In the genomic region with DNA sequence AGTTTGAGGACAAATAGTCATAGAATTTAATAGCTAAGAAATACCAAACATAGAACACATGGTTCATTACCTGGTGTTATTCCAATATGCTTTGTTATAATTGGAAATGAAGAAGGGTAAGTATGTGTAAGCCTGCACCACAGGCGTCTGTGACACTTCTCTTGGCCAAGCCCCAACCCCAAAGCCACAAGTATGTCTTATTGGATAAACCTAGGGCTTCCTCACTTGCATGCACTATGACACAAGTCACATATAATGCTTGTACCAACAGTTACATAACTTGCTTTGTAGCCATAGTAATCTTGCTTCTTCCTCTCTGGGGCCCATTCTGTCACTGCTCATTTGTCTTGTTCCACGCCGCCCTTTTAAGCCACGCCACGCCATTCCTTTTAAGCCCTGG, we compare ENCODE assay signal across 16 cellular contexts. TPM values are rescaled to one million over a fixed set of nuclear protein-coding genes. Genes with fewer than 3 reads are reported as not detected.
DNase-seq lines count a peak whose midpoint lies in the region; ATAC-seq and TF ChIP-seq lines count a peak whose summit lies in the region.
"Had no signal": no experiment of that assay in that cellular context is flagged by ENCODE, and none has a peak within 500 bp of the region (broad histone marks: within the 10 kb centered on the region; RNA-seq: fewer than 3 reads in every experiment).

No MANE protein-coding gene starts in this region.

- no peak for TF ChIP-seq POLR2A in esophagus squamous epithelium (IDR thresholded peaks at IDR 0.05)

- H3K4me1 ChIP-seq in esophagus squamous epithelium, result no peaks in the 10 kb centered on the region

- DNase-seq in AG08395 (ENCODE audit: low spot score), result peak; percentile 86
- DNase-seq in Kasumi-1 (lab: John Stamatoyannopoulos, UW), result peak; percentile 91 to 93
- DNase-seq in astrocyte of the spinal cord (ENCODE audit: low read depth, low spot score), result peak; percentile 82
- DNase-seq in kidney epithelial cell (ENCODE audit: low read depth), result peak; percentile 2
- DNase-seq in esophagus squamous epithelium (lab: John Stamatoyannopoulos, UW), result no peak
- DNase-seq in putamen (ENCODE audit: low spot score), result no peak
- no peak for DNase-seq in left colon
- DNase-seq: activated B cell treated with CpG ODN at 0.5 μM for 24 hours, dermis blood vessel endothelial cell, NCI-H1417, NCI-H748 treated with DMSO at 0.1 percent for 48 hours, nephron progenitor cell, Right ventricle myocardium superior had no signal

- H3K4me3 ChIP-seq in astrocyte of the spinal cord (ENCODE audit: low read depth, low read length) (no peak overlapping the region), kidney epithelial cell (ENCODE audit: low read depth, low read length) (no peak overlapping the region), esophagus squamous epithelium (no peak overlapping the region)

- 28 to 53% methylated on average over 5 of the region's 5 CpGs for WGBS in esophagus squamous epithelium, 2 donors

- H3K36me3 ChIP-seq in kidney epithelial cell (ENCODE audit: control insufficient read depth, insufficient read depth, low read length) (no peaks in the 10 kb centered on the region), esophagus squamous epithelium (no peaks in the 10 kb centered on the region)

- no peak for ATAC-seq in HG03520 (IDR thresholded peaks at IDR 0.05; ENCODE audit: unreplicated experiment)
- ATAC-seq in left colon, result no peak
- ATAC-seq: left lobe of liver had no signal

- H3K27me3 ChIP-seq in kidney epithelial cell (ENCODE audit: control insufficient read depth, insufficient read depth, low read length), result no peaks in the 10 kb centered on the region
- no peaks in the 10 kb centered on the region for H3K27me3 ChIP-seq in esophagus squamous epithelium

- in situ Hi-C loops in astrocyte of the spinal cord (cut with HindIII; ENCODE audit: low sequenced_read_pairs), result no loop called here

- H3K9me3 ChIP-seq in esophagus squamous epithelium, result no peaks in the 10 kb centered on the region

- H3K27ac ChIP-seq in esophagus squamous epithelium, result no peak overlapping the region

- TF ChIP-seq CTCF in astrocyte of the spinal cord (IDR thresholded peaks at IDR 0.05; ENCODE audit: low read depth, low read length) (no peak), kidney epithelial cell (IDR thresholded peaks at IDR 0.05; ENCODE audit: insufficient read depth, low read length, poor library complexity, severe bottlenecking) (no peak), esophagus squamous epithelium (IDR thresholded peaks at IDR 0.05) (no peak)

- intact Hi-C loops in esophagus squamous epithelium (cut with DNase I) (no loop called here), left colon (cut with DNase I, micrococcal nuclease) (no loop called here)

RNA-seq across cellular contexts. Expression of a gene that starts 48.2 kb away (rescaled TPM):
- total RNA-seq in kidney epithelial cell (0.04 and 0.07 TPM in 2 replicates), esophagus squamous epithelium (1 to 10 TPM in 2 of 4 donors, under 1 TPM in 2; 0.38 to 3.6 (median 1.4) TPM), left colon (1 to 10 TPM; 1.0 to 1.8 TPM)
- total RNA-seq: activated B cell treated with CpG ODN at 0.5 μM for 24 hours, dermis blood vessel endothelial cell, HT-29 had no signal

Comparison
In these comparisons a context has a peak if more than half of its experiments do, and no peak if none do; other contexts are left out.
1. DNase-seq: peak in AG08395 (single experiment), Kasumi-1 (2 of 2), astrocyte of the spinal cord (single experiment) and kidney epithelial cell (single experiment); none in esophagus squamous epithelium (single experiment), putamen (single experiment) and left colon (0 of 2).